16 cellular contexts compared by ENCODE assay signal in genomic region chr10:58050575-58050974, GRCh38.
DNase-seq lines count a peak whose midpoint lies in the region; ATAC-seq and TF ChIP-seq lines count a peak whose summit lies in the region.
"Had no signal": no experiment of that assay in that cellular context is flagged by ENCODE, and none has a peak within 500 bp of the region (broad histone marks: within the 10 kb centered on the region; RNA-seq: fewer than 3 reads in every experiment).

No MANE protein-coding gene starts in this region.

- no peak for TF ChIP-seq CTCF in H9 (conservative IDR thresholded peaks at IDR 0.05)

- H3K79me2 ChIP-seq in H9 (ENCODE audit: insufficient read depth, low read length), result no peaks in the 10 kb centered on the region

- peaks cover 0 to 5% of the 10 kb centered on the region in 2 experiments; a peak in 2 of 5 replicates for H3K9me3 Mint-ChIP-seq in H9
- no peaks in the 10 kb centered on the region for H3K9me3 Mint-ChIP-seq in stimulated activated memory B cell treated with anti-CD40 and anti-IgM and Interleukin-4, amounts not matched to agents 10 μg/mL and 1 μg/mL and 100 μg/mL, for 72 hours

- no peaks in the 10 kb centered on the region for H4K20me1 ChIP-seq in H9 (ENCODE audit: control insufficient read depth, insufficient read depth, insufficient read length)
- H4K20me1 ChIP-seq: BLaER1 treated with 17β-estradiol and CSF1 and Interleukin-3, amounts not matched to agents 10 nM and 100 nM had no signal

- H3T11ph ChIP-seq in H9 (ENCODE audit: low read length), result no peak overlapping the region

- peak overlapping the region in 1 of 2 experiments; percentile 4; a peak in 1 of 5 replicates for H3K4me3 Mint-ChIP-seq in H9
- no peak overlapping the region for H3K4me3 Mint-ChIP-seq in stimulated activated memory B cell treated with anti-CD40 and anti-IgM and Interleukin-4, amounts not matched to agents 10 μg/mL and 1 μg/mL and 100 μg/mL, for 72 hours
- H3K4me3 Mint-ChIP-seq: CD8-positive, alpha-beta T cell had no signal

- DNase-seq in H9 (peak; percentile 62), NT2/D1 (ENCODE audit: low read depth, low spot score) (peak; percentile 59)
- DNase-seq: CD8-positive, alpha-beta T cell; DMS53; KG1; NCI-H1436; NCI-H2029 treated with DMSO at 0.1 percent for 48 hours; NCI-H446 treated with DMSO at 0.1 percent for 48 hours; NCI-H69; Peyer's patch had no signal

- H3K23me2 ChIP-seq in H9 (ENCODE audit: insufficient read length, low read depth, low read length, poor library complexity, severe bottlenecking), result no peaks in the 10 kb centered on the region

- peaks cover 14% of the 10 kb centered on the region for H3K4me1 ChIP-seq in H9 (ENCODE audit: insufficient read depth, low read length)
- no peaks in the 10 kb centered on the region for H3K4me1 ChIP-seq in NT2/D1 (ENCODE audit: insufficient read depth, insufficient read length)
- peaks cover 30% of the 10 kb centered on the region for H3K4me1 ChIP-seq in iPS-15b (ENCODE audit: control insufficient read depth, insufficient read depth, low read length)
- H3K4me1 ChIP-seq: Peyer's patch had no signal

- H3K4me3 ChIP-seq in NT2/D1 (ENCODE audit: insufficient read length, low read depth) (no peak overlapping the region), iPS-15b (ENCODE audit: low read depth, low read length) (peak overlapping the region; percentile 0)
- H3K4me3 ChIP-seq: BLaER1 treated with 17β-estradiol and CSF1 and Interleukin-3, amounts not matched to agents 10 nM and 100 nM; Peyer's patch had no signal

- H2BK20ac ChIP-seq in H9 (ENCODE audit: low read depth, low read length, poor library complexity, severe bottlenecking), result no peak overlapping the region

- H2BK120ac ChIP-seq in H9 (ENCODE audit: low read depth, low read length, poor library complexity, severe bottlenecking), result no peak overlapping the region

- H3K23ac ChIP-seq in H9 (ENCODE audit: insufficient read length, low read depth, low read length), result no peak overlapping the region

- no peak overlapping the region for H4K91ac ChIP-seq in H9 (ENCODE audit: insufficient read length, low read depth, low read length)

- H3K36me3 Mint-ChIP-seq in H9 (ENCODE audit: insufficient read depth in 1 of 3, low read depth in 3 of 3), result peaks cover 2 to 20% (median 5%) of the 10 kb centered on the region in 3 experiments; a peak in 4 of 7 replicates
- no peaks in the 10 kb centered on the region for H3K36me3 Mint-ChIP-seq in stimulated activated memory B cell treated with anti-CD40 and anti-IgM and Interleukin-4, amounts not matched to agents 10 μg/mL and 1 μg/mL and 100 μg/mL, for 72 hours
- H3K36me3 Mint-ChIP-seq: CD8-positive, alpha-beta T cell had no signal

- no peak overlapping the region for H2BK15ac ChIP-seq in H9 (ENCODE audit: low read depth, low read length)

- no peaks in the 10 kb centered on the region for H3K79me1 ChIP-seq in H9 (ENCODE audit: insufficient read depth, low read depth, low read length, poor library complexity, severe bottlenecking)

- H4K5ac ChIP-seq in H9 (ENCODE audit: insufficient read length, low read depth, low read length), result no peak overlapping the region

- H4K8ac ChIP-seq in H9 (replicated peaks; ENCODE audit: insufficient read length, low read depth, low read length), result no peak overlapping the region

- H3K4me2 ChIP-seq in H9 (ENCODE audit: insufficient read depth, insufficient read length, low read length), result no peak overlapping the region
- H3K4me2 ChIP-seq: BLaER1 treated with 17β-estradiol and CSF1 and Interleukin-3, amounts not matched to agents 10 nM and 100 nM had no signal

- H3K4ac ChIP-seq in H9 (ENCODE audit: low read depth, low read length), result no peak overlapping the region

- no peak overlapping the region for H3K9ac ChIP-seq in H9 (ENCODE audit: extremely low read depth, insufficient read length, low read length)
- H3K9ac ChIP-seq in NT2/D1 (ENCODE audit: insufficient read length, low read depth), result no peak overlapping the region
- H3K9ac ChIP-seq in iPS-15b (ENCODE audit: low read depth, low read length), result no peak overlapping the region
- H3K9ac ChIP-seq: BLaER1 treated with 17β-estradiol and CSF1 and Interleukin-3, amounts not matched to agents 10 nM and 100 nM had no signal

- peak overlapping the region; percentile 33 for H3K27ac ChIP-seq in H9 (ENCODE audit: insufficient read length, low read depth, low read length)
- H3K27ac ChIP-seq: BLaER1 treated with 17β-estradiol and CSF1 and Interleukin-3, amounts not matched to agents 10 nM and 100 nM; Peyer's patch had no signal

- no peak overlapping the region for H2BK12ac ChIP-seq in H9 (ENCODE audit: insufficient read length, low read depth, low read length)

- H3K56ac ChIP-seq in H9 (ENCODE audit: insufficient read length, low read depth, low read length), result no peak overlapping the region

- H3K14ac ChIP-seq in H9 (ENCODE audit: insufficient read depth, low read length), result no peak overlapping the region

- peaks cover 54 to 59% of the 10 kb centered on the region in 2 experiments for H3K4me1 Mint-ChIP-seq in H9
- no peaks in the 10 kb centered on the region for H3K4me1 Mint-ChIP-seq in stimulated activated memory B cell treated with anti-CD40 and anti-IgM and Interleukin-4, amounts not matched to agents 10 μg/mL and 1 μg/mL and 100 μg/mL, for 72 hours

- ATAC-seq in stimulated activated memory B cell treated with anti-CD40 and anti-IgM and Interleukin-4, amounts not matched to agents 10 μg/mL and 1 μg/mL and 100 μg/mL, for 72 hours, result peak; percentile 41
- ATAC-seq in HG02798 (IDR thresholded peaks at IDR 0.05; ENCODE audit: poor library complexity, unreplicated experiment), result no peak
- no peak for ATAC-seq in HG03135 (IDR thresholded peaks at IDR 0.05; ENCODE audit: unreplicated experiment)
- no peak for ATAC-seq in HG02610 (IDR thresholded peaks at IDR 0.05; ENCODE audit: unreplicated experiment)
- ATAC-seq: CD8-positive, alpha-beta T cell had no signal

- no peak overlapping the region for H2AK5ac ChIP-seq in H9 (ENCODE audit: insufficient read length, low read length)

- no peak overlapping the region for H2BK5ac ChIP-seq in H9 (ENCODE audit: insufficient read length, low read length)

- H3K36me3 ChIP-seq in NT2/D1 (ENCODE audit: insufficient read depth, insufficient read length, low read length) (no peaks in the 10 kb centered on the region), iPS-15b (ENCODE audit: control insufficient read depth, insufficient read depth, low read length) (no peaks in the 10 kb centered on the region)
- H3K36me3 ChIP-seq: BLaER1 treated with 17β-estradiol and CSF1 and Interleukin-3, amounts not matched to agents 10 nM and 100 nM; Peyer's patch had no signal

- H3K18ac ChIP-seq in H9 (ENCODE audit: insufficient read length, low read depth, low read length), result no peak overlapping the region

- H3K27ac Mint-ChIP-seq in H9, result peak overlapping the region; percentile 53 to 97 (median 85); a peak in 6 of 7 replicates
- H3K27ac Mint-ChIP-seq in stimulated activated memory B cell treated with anti-CD40 and anti-IgM and Interleukin-4, amounts not matched to agents 10 μg/mL and 1 μg/mL and 100 μg/mL, for 72 hours, result no peak overlapping the region
- H3K27ac Mint-ChIP-seq: CD8-positive, alpha-beta T cell had no signal

- H3K27me3 Mint-ChIP-seq in H9 (ENCODE audit: low read depth), result no peaks in the 10 kb centered on the region
- H3K27me3 Mint-ChIP-seq in stimulated activated memory B cell treated with anti-CD40 and anti-IgM and Interleukin-4, amounts not matched to agents 10 μg/mL and 1 μg/mL and 100 μg/mL, for 72 hours, result no peaks in the 10 kb centered on the region

- H3K9me3 ChIP-seq in H9 (ENCODE audit: control insufficient read depth, low read depth, low read length) (no peaks in the 10 kb centered on the region), NT2/D1 (ENCODE audit: insufficient read depth, low read length) (no peaks in the 10 kb centered on the region), iPS-15b (ENCODE audit: control insufficient read depth, insufficient read depth, low read length) (no peaks in the 10 kb centered on the region)
- H3K9me3 ChIP-seq: BLaER1 treated with 17β-estradiol and CSF1 and Interleukin-3, amounts not matched to agents 10 nM and 100 nM; Peyer's patch had no signal

- H3K27me3 ChIP-seq in H9 (ENCODE audit: insufficient read depth, low read length), result no peaks in the 10 kb centered on the region
- no peaks in the 10 kb centered on the region for H3K27me3 ChIP-seq in NT2/D1 (ENCODE audit: insufficient read depth, insufficient read length)
- no peaks in the 10 kb centered on the region for H3K27me3 ChIP-seq in iPS-15b (ENCODE audit: control insufficient read depth, insufficient read depth, low read length)
- H3K27me3 ChIP-seq: BLaER1 treated with 17β-estradiol and CSF1 and Interleukin-3, amounts not matched to agents 10 nM and 100 nM; Peyer's patch had no signal

- no peak overlapping the region for H2AFZ ChIP-seq in H9 (ENCODE audit: low read length)
